In genomic region chr7:5143935-5144903, GRCh38 we compare ENCODE assay signal across 8 cellular contexts. TPM values are rescaled to one million over a fixed set of nuclear protein-coding genes. Genes with fewer than 3 reads are reported as not detected.
DNase-seq lines count a peak whose midpoint lies in the region; ATAC-seq, FAIRE-seq and TF ChIP-seq lines count a peak whose summit lies in the region.

No MANE protein-coding gene starts in this region.

- H3F3A ChIP-seq in MM.1S (ENCODE audit: insufficient read depth, low read length), result no peaks in the 10 kb centered on the region; the same call in 1 of the 2 replicates

- H3K4me1 ChIP-seq in left lung (no peaks in the 10 kb centered on the region), MM.1S (ENCODE audit: low read length) (no peaks in the 10 kb centered on the region)

- H3K4me3 ChIP-seq in left lung (no peak overlapping the region), MM.1S (ENCODE audit: low read length) (no peak overlapping the region)

- H3K79me2 ChIP-seq in MM.1S (ENCODE audit: low read length), result no peaks in the 10 kb centered on the region

- no peak overlapping the region for H2AFZ ChIP-seq in MM.1S (ENCODE audit: low read length)

- no peaks in the 10 kb centered on the region for H4K20me1 ChIP-seq in MM.1S (ENCODE audit: insufficient read depth, low read length)

- H3K4me2 ChIP-seq in MM.1S (ENCODE audit: low read depth, low read length), result no peak overlapping the region

- H3K9me3 ChIP-seq in left lung (no peaks in the 10 kb centered on the region), MM.1S (replicated peaks; ENCODE audit: insufficient read depth, low read length) (no peaks in the 10 kb centered on the region)

- no peak overlapping the region for H3K27ac ChIP-seq in left lung
- no peak overlapping the region for H3K27ac ChIP-seq in MM.1S (ENCODE audit: low read length)

- TF ChIP-seq CTCF in left lung (IDR thresholded peaks at IDR 0.05) (no peak), MM.1S (IDR thresholded peaks at IDR 0.05; ENCODE audit: low read length) (no peak)

- H3K9me2 ChIP-seq in MM.1S (replicated peaks; ENCODE audit: insufficient read depth, low read length), result no peaks in the 10 kb centered on the region

- DNase-seq in D341Med (ENCODE audit: low spot score), result peak; percentile 47
- DNase-seq in HTR-8/SVneo (ENCODE audit: insufficient read length, low spot score), result no peak
- peak; percentile 14 to 63 for DNase-seq in activated T-helper 1 cell treated with anti-CD3 and anti-CD28 coated beads, Interleukin-2, amount 50 U/mL, for 16 hours (ENCODE audit: low read depth in 1 of 2, low spot score in 1 of 2)
- DNase-seq in left lung, result peak in 1 of 2 donors; percentile 77
- peak; percentile 57 for DNase-seq in stimulated activated naive CD8-positive, alpha-beta T cell treated with anti-CD3 and anti-CD28 coated beads, Interleukin-15, Interleukin-2, amounts not matched to agents 100 U/mL and 50 U/mL, for 24 hours
- no peak for DNase-seq in MM.1S

- H3K27me3 ChIP-seq in left lung, result peaks cover 0 to 14% of the 10 kb centered on the region in 2 donors
- no peaks in the 10 kb centered on the region for H3K27me3 ChIP-seq in MM.1S (replicated peaks; ENCODE audit: insufficient read depth, low read length)

- ATAC-seq in left lung (peak; percentile 43), HG02884 (IDR thresholded peaks at IDR 0.05; ENCODE audit: unreplicated experiment) (no peak), GM18505 (IDR thresholded peaks at IDR 0.05; ENCODE audit: unreplicated experiment) (no peak)
- ATAC-seq in stimulated activated naive CD8-positive, alpha-beta T cell treated with anti-CD3 and anti-CD28 coated beads, Interleukin-15, Interleukin-2, amounts not matched to agents 100 U/mL and 50 U/mL, for 24 hours, result peak; percentile 89

- H3K9ac ChIP-seq in MM.1S (ENCODE audit: low read length), result no peak overlapping the region

- intact Hi-C loops in left lung (cut with DNase I), result no loop called here

- no peak for TF ChIP-seq POLR2A in GM18505 (IDR thresholded peaks at IDR 0.05; ENCODE audit: borderline replicate concordance, extremely low read depth, insufficient read depth, insufficient read length)

- peak; percentile 48 for FAIRE-seq in HTR-8/SVneo (lab: Jason Lieb, UNC)

- H3K36me3 ChIP-seq in left lung, result no peaks in the 10 kb centered on the region
- H3K36me3 ChIP-seq in MM.1S (replicated peaks; ENCODE audit: insufficient read depth, low read length), result no peaks in the 10 kb centered on the region

RNA-seq across cellular contexts. Expression of gene WIPI2, which starts 45.8 kb away (rescaled TPM):
- total RNA-seq in left lung, result 10 to 100 TPM; 53.5 TPM

Comparison
In these comparisons a context has a peak if more than half of its experiments do, and no peak if none do; other contexts are left out.
1. DNase-seq: peak in D341Med (single experiment), activated T-helper 1 cell treated with anti-CD3 and anti-CD28 coated beads, Interleukin-2, amount 50 U/mL, for 16 hours (2 of 2) and stimulated activated naive CD8-positive, alpha-beta T cell treated with anti-CD3 and anti-CD28 coated beads, Interleukin-15, Interleukin-2, amounts not matched to agents 100 U/mL and 50 U/mL, for 24 hours (single experiment); none in HTR-8/SVneo (single experiment) and MM.1S (single experiment).
2. ATAC-seq: peak in left lung (single experiment) and stimulated activated naive CD8-positive, alpha-beta T cell treated with anti-CD3 and anti-CD28 coated beads, Interleukin-15, Interleukin-2, amounts not matched to agents 100 U/mL and 50 U/mL, for 24 hours (single experiment); none in HG02884 (single experiment) and GM18505 (single experiment).